ENCODE assay signal across 27 cellular contexts in genomic region chr10:36666451-36666850, GRCh38.
"Had no signal": no experiment of that assay in that cellular context is flagged by ENCODE, and none has a peak within 500 bp of the region (broad histone marks: within the 10 kb centered on the region; RNA-seq: fewer than 3 reads in every experiment).

No MANE protein-coding gene starts in this region.

- H3K36me3 ChIP-seq: left ventricle myocardium inferior, ovary, right atrium auricular region, right lobe of liver, suprapubic skin, thoracic aorta, tibial artery, upper lobe of right lung had no signal

- H3K27me3 Mint-ChIP-seq: memory B cell; naive thymus-derived CD4-positive, alpha-beta T cell; natural killer cell treated with Interleukin-12 subunit alpha and Interleukin-12 subunit beta and Interleukin-15 and Interleukin-18, amount 100 ng/mL, for 72 hours; progenitor cell of endocrine pancreas; stimulated activated naive CD8-positive, alpha-beta T cell treated with anti-CD3 and anti-CD28 coated beads, Interleukin-15, Interleukin-2, amounts not matched to agents 100 ng/mL and 50 ng/mL, for 24 hours had no signal

- H3K4me3 Mint-ChIP-seq: immature natural killer cell; memory B cell; naive thymus-derived CD4-positive, alpha-beta T cell; natural killer cell treated with Interleukin-12 subunit alpha and Interleukin-12 subunit beta and Interleukin-15 and Interleukin-18, amount 100 ng/mL, for 72 hours; stimulated activated effector memory CD8-positive, alpha-beta T cell treated with anti-CD3 and anti-CD28 coated beads, Interleukin-12 subunit alpha, Interleukin-12 subunit beta, amount 100 ng/mL, for 72 hours; stimulated activated naive CD8-positive, alpha-beta T cell treated with anti-CD3 and anti-CD28 coated beads, Interleukin-15, Interleukin-2, amounts not matched to agents 100 ng/mL and 50 ng/mL, for 24 hours had no signal

- H3K4me3 ChIP-seq: left ventricle myocardium inferior, lung, mucosa of descending colon, ovary, right atrium auricular region, right lobe of liver, skin epidermis, suprapubic skin, thoracic aorta, tibial artery, upper lobe of right lung had no signal

- DNase-seq: hypothalamus; immature natural killer cell; islet precursor cell; left ventricle myocardium inferior; midbrain; mucosa of descending colon; naive thymus-derived CD4-positive, alpha-beta T cell; ovary; right lobe of liver; stimulated activated CD4-positive, alpha-beta T cell treated with anti-CD3 and anti-CD28 coated beads, Interleukin-12 subunit alpha, Interleukin-12 subunit beta, amount 100 ng/mL, for 4 hours; stimulated activated CD4-positive, alpha-beta T cell treated with anti-CD3 and anti-CD28 coated beads, Interleukin-15, amount 100 ng/mL, for 24 hours; stimulated activated CD4-positive, alpha-beta T cell treated with anti-CD3 and anti-CD28 coated beads, Interleukin-2, amount 100 ng/mL, for 24 hours; stimulated activated CD4-positive, alpha-beta T cell treated with anti-CD3 and anti-CD28 coated beads, Interleukin-4, amount 100 ng/mL, for 24 hours; stimulated activated naive CD4-positive, alpha-beta T cell; tibial artery; trophoblast cell; upper lobe of right lung had no signal

- H3K27ac ChIP-seq: left ventricle myocardium inferior, ovary, right atrium auricular region, right lobe of liver, skin epidermis, suprapubic skin, thoracic aorta, tibial artery, upper lobe of right lung had no signal

- H3K36me3 Mint-ChIP-seq: memory B cell; naive thymus-derived CD4-positive, alpha-beta T cell; natural killer cell treated with Interleukin-12 subunit alpha and Interleukin-12 subunit beta and Interleukin-15 and Interleukin-18, amount 100 ng/mL, for 72 hours; stimulated activated effector memory CD8-positive, alpha-beta T cell treated with anti-CD3 and anti-CD28 coated beads, Interleukin-12 subunit alpha, Interleukin-12 subunit beta, amount 100 ng/mL, for 72 hours had no signal

- H3K27ac Mint-ChIP-seq: immature natural killer cell; memory B cell; naive thymus-derived CD4-positive, alpha-beta T cell; natural killer cell treated with Interleukin-12 subunit alpha and Interleukin-12 subunit beta and Interleukin-15 and Interleukin-18, amount 100 ng/mL, for 72 hours; progenitor cell of endocrine pancreas; stimulated activated effector memory CD8-positive, alpha-beta T cell treated with anti-CD3 and anti-CD28 coated beads, Interleukin-12 subunit alpha, Interleukin-12 subunit beta, amount 100 ng/mL, for 72 hours; stimulated activated naive CD8-positive, alpha-beta T cell treated with anti-CD3 and anti-CD28 coated beads, Interleukin-15, Interleukin-2, amounts not matched to agents 100 ng/mL and 50 ng/mL, for 24 hours had no signal

- H3K9me3 ChIP-seq: left ventricle myocardium inferior, ovary, right atrium auricular region, right lobe of liver, suprapubic skin, thoracic aorta, tibial artery, upper lobe of right lung had no signal

- H3K27me3 ChIP-seq: ovary, right atrium auricular region, right lobe of liver, suprapubic skin, tibial artery, upper lobe of right lung had no signal

- H3K4me1 Mint-ChIP-seq: immature natural killer cell; memory B cell; naive thymus-derived CD4-positive, alpha-beta T cell; stimulated activated effector memory CD8-positive, alpha-beta T cell treated with anti-CD3 and anti-CD28 coated beads, Interleukin-12 subunit alpha, Interleukin-12 subunit beta, amount 100 ng/mL, for 72 hours had no signal

- H3K4me1 ChIP-seq: right atrium auricular region, suprapubic skin, upper lobe of right lung had no signal
